ENCODE assay signal across 1 cellular context in genomic region chr4:39061450-39061849, GRCh38.
TF ChIP-seq lines count a peak whose summit lies in the region.

No MANE protein-coding gene starts in this region.

TF ChIP-seq in neural cell, 6 proteins besides CTCF, POLR2A, EP300 and RAD21 (continued from another document):
- TF ChIP-seq, protein P1, sequence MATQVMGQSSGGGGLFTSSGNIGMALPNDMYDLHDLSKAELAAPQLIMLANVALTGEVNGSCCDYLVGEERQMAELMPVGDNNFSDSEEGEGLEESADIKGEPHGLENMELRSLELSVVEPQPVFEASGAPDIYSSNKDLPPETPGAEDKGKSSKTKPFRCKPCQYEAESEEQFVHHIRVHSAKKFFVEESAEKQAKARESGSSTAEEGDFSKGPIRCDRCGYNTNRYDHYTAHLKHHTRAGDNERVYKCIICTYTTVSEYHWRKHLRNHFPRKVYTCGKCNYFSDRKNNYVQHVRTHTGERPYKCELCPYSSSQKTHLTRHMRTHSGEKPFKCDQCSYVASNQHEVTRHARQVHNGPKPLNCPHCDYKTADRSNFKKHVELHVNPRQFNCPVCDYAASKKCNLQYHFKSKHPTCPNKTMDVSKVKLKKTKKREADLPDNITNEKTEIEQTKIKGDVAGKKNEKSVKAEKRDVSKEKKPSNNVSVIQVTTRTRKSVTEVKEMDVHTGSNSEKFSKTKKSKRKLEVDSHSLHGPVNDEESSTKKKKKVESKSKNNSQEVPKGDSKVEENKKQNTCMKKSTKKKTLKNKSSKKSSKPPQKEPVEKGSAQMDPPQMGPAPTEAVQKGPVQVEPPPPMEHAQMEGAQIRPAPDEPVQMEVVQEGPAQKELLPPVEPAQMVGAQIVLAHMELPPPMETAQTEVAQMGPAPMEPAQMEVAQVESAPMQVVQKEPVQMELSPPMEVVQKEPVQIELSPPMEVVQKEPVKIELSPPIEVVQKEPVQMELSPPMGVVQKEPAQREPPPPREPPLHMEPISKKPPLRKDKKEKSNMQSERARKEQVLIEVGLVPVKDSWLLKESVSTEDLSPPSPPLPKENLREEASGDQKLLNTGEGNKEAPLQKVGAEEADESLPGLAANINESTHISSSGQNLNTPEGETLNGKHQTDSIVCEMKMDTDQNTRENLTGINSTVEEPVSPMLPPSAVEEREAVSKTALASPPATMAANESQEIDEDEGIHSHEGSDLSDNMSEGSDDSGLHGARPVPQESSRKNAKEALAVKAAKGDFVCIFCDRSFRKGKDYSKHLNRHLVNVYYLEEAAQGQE (IDR thresholded peaks at IDR 0.05; ENCODE audit: borderline replicate concordance), result no peak
- no peak for TF ChIP-seq EZH2 (IDR thresholded peaks at IDR 0.05; ENCODE audit: borderline replicate concordance, insufficient read depth, low read length, poor library complexity, severe bottlenecking)
